In the genomic region with DNA sequence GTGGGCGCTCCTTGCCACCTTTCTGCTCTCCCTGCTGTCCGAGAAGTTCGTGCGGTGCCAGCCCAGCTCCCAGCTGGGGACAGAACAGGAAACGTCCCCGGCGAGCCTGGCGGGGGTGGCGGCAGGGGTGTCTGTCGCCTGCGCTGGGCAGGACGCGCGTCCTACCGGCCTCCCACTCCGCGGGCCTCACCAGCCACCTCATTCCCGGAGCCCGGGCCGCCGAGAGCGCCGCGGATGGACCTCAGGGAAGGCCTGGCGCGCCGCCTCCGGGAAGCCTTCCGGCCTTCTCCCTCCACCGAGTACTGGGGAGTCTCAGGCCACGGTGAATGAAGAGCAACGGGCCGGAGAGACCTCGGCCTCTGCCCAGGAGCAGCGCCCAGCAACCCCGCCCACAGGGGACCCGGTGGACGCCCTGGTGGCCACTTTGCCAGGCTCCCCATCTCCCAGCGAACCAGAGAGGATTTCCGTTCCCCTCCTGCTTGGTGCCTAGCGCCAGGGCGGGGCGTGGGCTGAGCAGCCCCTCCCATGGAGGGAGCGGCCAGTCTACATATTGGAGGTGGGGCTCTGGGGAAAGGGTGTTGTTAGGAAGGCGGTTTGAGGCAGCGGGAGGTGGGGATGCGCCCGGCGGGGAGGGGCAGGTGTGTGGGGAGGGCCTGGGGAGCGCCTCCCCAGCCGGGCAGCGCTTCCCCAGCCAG, we compare ENCODE assay signal across 1 cellular context.
A peak's percentile ranks its signal among the peaks of the same experiment; 100 is the strongest.
TF ChIP-seq lines count a peak whose summit lies in the region.

No MANE protein-coding gene starts in this region.

TF ChIP-seq in HepG2, 621 proteins besides CTCF, POLR2A, EP300 and RAD21 (continued from another document):
- TF ChIP-seq, protein P1, sequence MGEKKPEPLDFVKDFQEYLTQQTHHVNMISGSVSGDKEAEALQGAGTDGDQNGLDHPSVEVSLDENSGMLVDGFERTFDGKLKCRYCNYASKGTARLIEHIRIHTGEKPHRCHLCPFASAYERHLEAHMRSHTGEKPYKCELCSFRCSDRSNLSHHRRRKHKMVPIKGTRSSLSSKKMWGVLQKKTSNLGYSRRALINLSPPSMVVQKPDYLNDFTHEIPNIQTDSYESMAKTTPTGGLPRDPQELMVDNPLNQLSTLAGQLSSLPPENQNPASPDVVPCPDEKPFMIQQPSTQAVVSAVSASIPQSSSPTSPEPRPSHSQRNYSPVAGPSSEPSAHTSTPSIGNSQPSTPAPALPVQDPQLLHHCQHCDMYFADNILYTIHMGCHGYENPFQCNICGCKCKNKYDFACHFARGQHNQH (CRISPR knock-in tag; IDR thresholded peaks at IDR 0.05), result peak; percentile 14; the same call in 1 of the 2 replicates
- no peak for TF ChIP-seq NFATC3 (CRISPR knock-in tag; IDR thresholded peaks at IDR 0.05)
- no peak for TF ChIP-seq ZBTB7B (CRISPR knock-in tag; IDR thresholded peaks at IDR 0.05)
- no peak for TF ChIP-seq ZNF891 (CRISPR knock-in tag; IDR thresholded peaks at IDR 0.05)
- TF ChIP-seq, protein P2, sequence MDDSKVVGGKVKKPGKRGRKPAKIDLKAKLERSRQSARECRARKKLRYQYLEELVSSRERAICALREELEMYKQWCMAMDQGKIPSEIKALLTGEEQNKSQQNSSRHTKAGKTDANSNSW (CRISPR knock-in tag; IDR thresholded peaks at IDR 0.05; ENCODE audit: borderline replicate concordance), result no peak
- TF ChIP-seq, protein P3, sequence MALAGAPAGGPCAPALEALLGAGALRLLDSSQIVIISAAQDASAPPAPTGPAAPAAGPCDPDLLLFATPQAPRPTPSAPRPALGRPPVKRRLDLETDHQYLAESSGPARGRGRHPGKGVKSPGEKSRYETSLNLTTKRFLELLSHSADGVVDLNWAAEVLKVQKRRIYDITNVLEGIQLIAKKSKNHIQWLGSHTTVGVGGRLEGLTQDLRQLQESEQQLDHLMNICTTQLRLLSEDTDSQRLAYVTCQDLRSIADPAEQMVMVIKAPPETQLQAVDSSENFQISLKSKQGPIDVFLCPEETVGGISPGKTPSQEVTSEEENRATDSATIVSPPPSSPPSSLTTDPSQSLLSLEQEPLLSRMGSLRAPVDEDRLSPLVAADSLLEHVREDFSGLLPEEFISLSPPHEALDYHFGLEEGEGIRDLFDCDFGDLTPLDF (CRISPR knock-in tag; IDR thresholded peaks at IDR 0.05), result no peak
